ENCODE assay signal across 17 cellular contexts in genomic region chrX:72478853-72479252, GRCh38.
"Had no signal": no experiment of that assay in that cellular context is flagged by ENCODE, and none has a peak within 500 bp of the region (broad histone marks: within the 10 kb centered on the region; RNA-seq: fewer than 3 reads in every experiment).

No MANE protein-coding gene starts in this region.

- H3K36me3 ChIP-seq: gastroesophageal sphincter, tibial artery had no signal

- H3K27me3 ChIP-seq: gastroesophageal sphincter, tibial artery had no signal

- DNase-seq: activated B cell treated with CpG ODN at 0.5 μM for 24 hours; activated CD4-positive, alpha-beta T cell treated with anti-CD3 and anti-CD28 coated beads for 36 hours; activated CD4-positive, alpha-beta T cell treated with anti-CD3 and anti-CD28 coated beads, Interleukin-2, amount 50 U/mL, for 4 hours; activated CD8-positive, alpha-beta memory T cell treated with anti-CD3 and anti-CD28 coated beads for 24 hours; activated CD8-positive, alpha-beta memory T cell treated with anti-CD3 and anti-CD28 coated beads, Interleukin-2, amount 50 U/mL, for 4 hours; activated naive CD4-positive, alpha-beta T cell; activated T-cell treated with anti-CD3 and anti-CD28 coated beads, Interleukin-2, amount 50 U/mL, for 4 hours; endodermal cell; head of caudate nucleus; left cardiac atrium; natural killer cell; stimulated activated CD4-positive, alpha-beta T cell treated with anti-CD3 and anti-CD28 coated beads, Interleukin-12 subunit alpha, Interleukin-12 subunit beta, amount 100 ng/mL, for 4 hours; T-helper 1 cell; tibial artery had no signal

- H3K4me3 ChIP-seq: gastroesophageal sphincter, lung, tibial artery had no signal

- H3K4me1 ChIP-seq: gastroesophageal sphincter, tibial artery had no signal

- H3K27ac ChIP-seq: epithelial cell of prostate, gastroesophageal sphincter, tibial artery had no signal

- H3K9me3 ChIP-seq: gastroesophageal sphincter, tibial artery had no signal

- ATAC-seq: activated CD4-positive, alpha-beta T cell treated with anti-CD3 and anti-CD28 coated beads for 36 hours; activated T-cell treated with anti-CD3 and anti-CD28 coated beads, Interleukin-2, amount 50 U/mL, for 4 hours; gastroesophageal sphincter; natural killer cell had no signal
